22 cellular contexts compared by ENCODE assay signal in genomic region chr7:104415700-104416099, GRCh38.
DNase-seq lines count a peak whose midpoint lies in the region; ATAC-seq and TF ChIP-seq lines count a peak whose summit lies in the region.
"Had no signal": no experiment of that assay in that cellular context is flagged by ENCODE, and none has a peak within 500 bp of the region (broad histone marks: within the 10 kb centered on the region; RNA-seq: fewer than 3 reads in every experiment).

No MANE protein-coding gene starts in this region.

- H4K20me1 ChIP-seq in OCI-LY7 (ENCODE audit: insufficient read depth, low read length), result no peaks in the 10 kb centered on the region

- no peaks in the 10 kb centered on the region for H3K27me3 ChIP-seq in ascending aorta

- H3K9me2 ChIP-seq in OCI-LY7 (ENCODE audit: insufficient read depth, low read length), result no peaks in the 10 kb centered on the region

- H3K79me2 ChIP-seq in OCI-LY7 (ENCODE audit: insufficient read depth, low read depth, low read length), result no peaks in the 10 kb centered on the region

- CTCF ChIA-PET in OCI-LY7 (lab: Charles Lee; ENCODE audit: unreplicated experiment), result no interaction called here

- H3K36me3 ChIP-seq in OCI-LY7 (ENCODE audit: insufficient read depth, low read length) (no peaks in the 10 kb centered on the region), ascending aorta (no peaks in the 10 kb centered on the region)
- H3K36me3 ChIP-seq: heart left ventricle had no signal

- H3K4me3 ChIP-seq in OCI-LY7 (ENCODE audit: low read depth, low read length, poor library complexity, severe bottlenecking), result no peak overlapping the region
- H3K4me3 ChIP-seq in ascending aorta, result no peak overlapping the region
- H3K4me3 ChIP-seq: heart left ventricle had no signal

- H2AFZ ChIP-seq in OCI-LY7 (ENCODE audit: low read length), result no peak overlapping the region

- POLR2A ChIA-PET in OCI-LY7 (lab: Charles Lee), result no interaction called here

- no peak for ATAC-seq in GM21576 (IDR thresholded peaks at IDR 0.05; ENCODE audit: unreplicated experiment)
- ATAC-seq: activated CD4-positive, alpha-beta T cell treated with anti-CD3 and anti-CD28 coated beads for 36 hours; heart left ventricle; left colon; natural killer cell; sciatic nerve had no signal

- in situ Hi-C loops in ACHN (cut with HindIII; ENCODE audit: low pct_ligation_motif_present, low pct_unique_long_range_greater_than_20kb, low sequenced_read_pairs), result no loop called here

- H3K9me3 ChIP-seq in OCI-LY7 (ENCODE audit: low read length), result no peaks in the 10 kb centered on the region
- H3K9me3 ChIP-seq in ascending aorta, result no peaks in the 10 kb centered on the region
- H3K9me3 ChIP-seq: heart left ventricle had no signal

- H3K4me2 ChIP-seq in OCI-LY7 (ENCODE audit: low read length), result no peak overlapping the region

- BruUV-seq in OCI-LY7 (replicated peaks; lab: Mats Ljungman, UMichigan), result no TSS peak

- DNase-seq in ACHN, result peak; percentile 9
- DNase-seq in OCI-LY7 (ENCODE audit: low spot score), result no peak
- DNase-seq in globus pallidus (ENCODE audit: low spot score), result peak; percentile 35
- no peak for DNase-seq in SKM-1 (lab: John Stamatoyannopoulos, UW; ENCODE audit: unreplicated experiment)
- DNase-seq in ascending aorta (ENCODE audit: low spot score in 2 of 2), result no peak
- no peak for DNase-seq in NK-92 treated with Interleukin-12 subunit alpha and Interleukin-12 subunit beta, amount 100 ng/mL, for 24 hours (lab: John Stamatoyannopoulos, UW)
- DNase-seq: activated CD4-positive, alpha-beta T cell treated with anti-CD3 and anti-CD28 coated beads for 36 hours; anterior cingulate cortex; C1 segment of cervical spinal cord; dermis blood vessel endothelial cell; GDM1; heart left ventricle; left colon; natural killer cell; NCI-H1417; NCI-H510A treated with DMSO at 0.1 percent for 48 hours; Right ventricle myocardium superior; stimulated activated CD4-positive, alpha-beta T cell treated with anti-CD3 and anti-CD28 coated beads, Interleukin-15, amount 100 ng/mL, for 24 hours; trophoblast cell had no signal

- intact Hi-C loops in OCI-LY7 (cut with micrococcal nuclease; ENCODE audit: unreplicated experiment), result no loop called here
- intact Hi-C loops in ascending aorta (cut with DNase I), result no loop called here

- no peak overlapping the region for H3K27ac ChIP-seq in OCI-LY7 (ENCODE audit: low read depth, low read length, poor library complexity, severe bottlenecking)
- H3K27ac ChIP-seq in ascending aorta, result no peak overlapping the region
- H3K27ac ChIP-seq: heart left ventricle had no signal

- TF ChIP-seq CTCF in GM12874 (IDR thresholded peaks at IDR 0.05; ENCODE audit: insufficient read depth, low read depth, low read length) (0 out of 2 replicates have a peak, but pooled peaks have one; percentile 4), OCI-LY7 (conservative IDR thresholded peaks at IDR 0.05; ENCODE audit: low read length) (peak; percentile 29; the same call in 1 of the 2 replicates), ascending aorta (IDR thresholded peaks at IDR 0.05) (no peak)

- H3K4me1 ChIP-seq in OCI-LY7 (ENCODE audit: insufficient read depth, low read length, poor library complexity, severe bottlenecking), result no peaks in the 10 kb centered on the region
- no peaks in the 10 kb centered on the region for H3K4me1 ChIP-seq in ascending aorta
- H3K4me1 ChIP-seq: heart left ventricle had no signal

Comparison
In these comparisons a context has a peak if more than half of its experiments do, and no peak if none do; other contexts are left out.
1. DNase-seq: peak in ACHN (single experiment) and globus pallidus (single experiment); none in OCI-LY7 (single experiment), SKM-1 (single experiment), ascending aorta (0 of 2) and NK-92 treated with Interleukin-12 subunit alpha and Interleukin-12 subunit beta, amount 100 ng/mL, for 24 hours (single experiment).
2. CTCF ChIP-seq: peak in GM12874 (single experiment) and OCI-LY7 (single experiment); none in ascending aorta (0 of 3).